8 cellular contexts compared by ENCODE assay signal in the genomic region with DNA sequence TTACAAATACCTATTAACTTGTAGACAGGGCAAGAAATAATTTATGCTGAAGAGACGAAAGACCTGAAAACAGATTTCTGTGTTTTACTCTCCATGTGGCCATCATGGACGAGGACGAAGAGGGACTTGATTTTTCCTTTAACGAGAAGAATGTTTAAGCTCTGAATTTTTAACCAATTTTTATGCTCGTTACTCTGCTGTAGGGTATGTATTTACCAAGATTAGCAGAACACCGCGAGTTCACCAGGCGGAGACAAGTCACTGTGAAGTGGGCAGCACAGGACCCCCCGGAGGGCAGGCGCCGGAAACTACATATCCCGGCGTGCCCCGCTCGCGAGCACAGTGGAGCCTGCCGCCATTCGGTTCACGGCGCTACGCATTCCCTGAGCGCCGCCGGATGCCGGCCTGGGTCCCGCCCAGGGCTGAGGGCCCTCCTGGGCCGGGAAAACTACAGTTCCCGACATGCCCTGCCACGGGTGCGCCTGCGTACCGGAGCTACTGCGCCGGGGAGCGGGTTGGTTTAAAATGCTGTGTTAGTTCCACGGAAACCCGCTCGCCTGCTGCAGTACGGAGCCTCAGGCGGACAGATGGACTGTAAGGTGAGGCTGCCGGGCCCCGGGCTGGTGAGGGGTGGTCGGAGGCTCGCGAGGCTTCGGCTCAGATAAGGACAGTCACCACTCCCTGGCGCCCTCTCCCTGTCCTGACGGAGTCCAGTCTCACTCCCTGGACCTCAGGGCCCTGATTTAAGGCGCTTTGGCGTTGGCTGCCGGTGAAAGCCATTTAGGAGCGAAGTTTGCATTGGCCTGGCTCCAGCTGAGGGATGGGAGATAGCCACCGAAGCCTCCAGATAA. TPM values are rescaled to one million over a fixed set of nuclear protein-coding genes. Genes with fewer than 3 reads are reported as not detected.
A peak's percentile ranks its signal among the peaks of the same experiment; 100 is the strongest.
DNase-seq lines count a peak whose midpoint lies in the region; ATAC-seq and TF ChIP-seq lines count a peak whose summit lies in the region.

A gene (plus strand): TSS at position 536 of the 851 bp plus-strand sequence. CDS start 52 bp downstream, at position 588.

- H4K20me1 ChIP-seq in GM23338 (replicated peaks; ENCODE audit: insufficient read depth): no peaks in the 10 kb centered on the region

- H3K27me3 ChIP-seq in GM23338 (ENCODE audit: insufficient read depth): no peaks in the 10 kb centered on the region

- no peaks in the 10 kb centered on the region for H3K9me2 ChIP-seq in GM23338 (ENCODE audit: insufficient read depth)

- peak within 1 kb of the TSS; percentile 88 for H3K4me2 ChIP-seq in GM23338

- no peaks in the 10 kb centered on the region for H3K36me3 ChIP-seq in GM23338 (ENCODE audit: insufficient read depth)

- H3K79me2 ChIP-seq in GM23338 (replicated peaks; ENCODE audit: insufficient read depth): peaks cover 44% of the 10 kb centered on the region

- peak within 1 kb of the TSS; percentile 83 for H3K27ac ChIP-seq in GM23338 (ENCODE audit: low read depth)

- H3K4me3 ChIP-seq in GM23338 (peak within 1 kb of the TSS; percentile 67), fibroblast of mammary gland (ENCODE audit: control insufficient read depth, low read depth, low read length) (peak within 1 kb of the TSS; percentile 61)

- peak within 1 kb of the TSS; percentile 83; the same call in 1 of the 2 replicates for H2AFZ ChIP-seq in GM23338

- H3F3A ChIP-seq in GM23338 (replicated peaks; ENCODE audit: low read depth): no peaks in the 10 kb centered on the region

- DNase-seq in EL (peak; percentile 94), GM23338 (ENCODE audit: low spot score) (peak; percentile 96), Kasumi-1 (lab: John Stamatoyannopoulos, UW) (peak; percentile 97 to 98), RPMI7951 (ENCODE audit: low read depth) (peak; percentile 95), fibroblast of mammary gland (ENCODE audit: low read depth) (peak; percentile 90)
- peak; percentile 83 to 88 for DNase-seq in activated T-helper 1 cell treated with anti-CD3 and anti-CD28 coated beads, Interleukin-2, amount 50 U/mL, for 16 hours (ENCODE audit: low read depth in 1 of 2, low spot score in 1 of 2)
- DNase-seq in naive thymus-derived CD8-positive, alpha-beta T cell: peak; percentile 88 to 96 (median 94)
- peak; percentile 95 for DNase-seq in stimulated activated naive B cell treated with anti-CD40 and anti-IgM and Interleukin-4, amounts not matched to agents 10 μg/mL and 1 μg/mL and 100 μg/mL, for 72 hours

- peaks cover 25% of the 10 kb centered on the region for H3K4me1 Mint-ChIP-seq in GM23338
- H3K4me1 Mint-ChIP-seq in naive thymus-derived CD8-positive, alpha-beta T cell: peaks cover 11 to 19% (median 18%) of the 10 kb centered on the region in 4 donors
- peaks cover 10 to 11% of the 10 kb centered on the region in 2 donors for H3K4me1 Mint-ChIP-seq in stimulated activated naive B cell treated with anti-CD40 and anti-IgM and Interleukin-4, amounts not matched to agents 10 μg/mL and 1 μg/mL and 100 μg/mL, for 72 hours

- H3K27ac Mint-ChIP-seq in GM23338: peak within 1 kb of the TSS; percentile 91
- peak within 1 kb of the TSS in 9 of 10 donors; percentile 22 to 91 (median 71) for H3K27ac Mint-ChIP-seq in naive thymus-derived CD8-positive, alpha-beta T cell
- H3K27ac Mint-ChIP-seq in stimulated activated naive B cell treated with anti-CD40 and anti-IgM and Interleukin-4, amounts not matched to agents 10 μg/mL and 1 μg/mL and 100 μg/mL, for 72 hours: peak within 1 kb of the TSS; percentile 92

- ATAC-seq in GM23338: peak; percentile 98
- ATAC-seq in naive thymus-derived CD8-positive, alpha-beta T cell: peak; percentile 100
- peak; percentile 100 for ATAC-seq in stimulated activated naive B cell treated with anti-CD40 and anti-IgM and Interleukin-4, amounts not matched to agents 10 μg/mL and 1 μg/mL and 100 μg/mL, for 72 hours (replicated peaks)

- peaks cover 3% of the 10 kb centered on the region for H3K27me3 Mint-ChIP-seq in GM23338 (ENCODE audit: insufficient read depth, low read depth, poor library complexity)
- no peaks in the 10 kb centered on the region for H3K27me3 Mint-ChIP-seq in naive thymus-derived CD8-positive, alpha-beta T cell
- H3K27me3 Mint-ChIP-seq in stimulated activated naive B cell treated with anti-CD40 and anti-IgM and Interleukin-4, amounts not matched to agents 10 μg/mL and 1 μg/mL and 100 μg/mL, for 72 hours: no peaks in the 10 kb centered on the region

- H3K36me3 Mint-ChIP-seq in GM23338 (ENCODE audit: low read depth): peaks cover 5% of the 10 kb centered on the region; the same call in 1 of the 3 replicates
- H3K36me3 Mint-ChIP-seq in naive thymus-derived CD8-positive, alpha-beta T cell: no peaks in the 10 kb centered on the region
- H3K36me3 Mint-ChIP-seq in stimulated activated naive B cell treated with anti-CD40 and anti-IgM and Interleukin-4, amounts not matched to agents 10 μg/mL and 1 μg/mL and 100 μg/mL, for 72 hours: no peaks in the 10 kb centered on the region

- TF ChIP-seq CTCF in GM23338 (conservative IDR thresholded peaks at IDR 0.05; ENCODE audit: low read depth in 2 of 2) (peak; percentile 18 to 21; a peak in 2 of 4 replicates), fibroblast of mammary gland (conservative IDR thresholded peaks at IDR 0.05; ENCODE audit: control insufficient read depth, insufficient read depth, low read depth, low read length) (peak; percentile 21)

- H3K9me3 Mint-ChIP-seq in GM23338: peaks cover 3% of the 10 kb centered on the region; the same call in 1 of the 3 replicates
- H3K9me3 Mint-ChIP-seq in naive thymus-derived CD8-positive, alpha-beta T cell: peaks cover 0 to 3% (median 0%) of the 10 kb centered on the region in 9 donors
- H3K9me3 Mint-ChIP-seq in stimulated activated naive B cell treated with anti-CD40 and anti-IgM and Interleukin-4, amounts not matched to agents 10 μg/mL and 1 μg/mL and 100 μg/mL, for 72 hours: no peaks in the 10 kb centered on the region

- H3K4me1 ChIP-seq in GM23338 (ENCODE audit: insufficient read depth): peaks cover 18% of the 10 kb centered on the region

- peak within 1 kb of the TSS; percentile 84 for H3K4me3 Mint-ChIP-seq in GM23338
- H3K4me3 Mint-ChIP-seq in naive thymus-derived CD8-positive, alpha-beta T cell: peak within 1 kb of the TSS; percentile 86 to 96 (median 90)
- H3K4me3 Mint-ChIP-seq in stimulated activated naive B cell treated with anti-CD40 and anti-IgM and Interleukin-4, amounts not matched to agents 10 μg/mL and 1 μg/mL and 100 μg/mL, for 72 hours: peak within 1 kb of the TSS; percentile 91 to 96

- POLR2A ChIA-PET in naive thymus-derived CD8-positive, alpha-beta T cell (lab: Charles Lee): interaction anchor here (0.6 to 1.3 kb wide), 2 partner anchors 160 to 911 kb away, joined by 3 read pairs; a partner anchor contains a TSS

TF ChIP-seq in GM23338, 12 proteins besides CTCF, POLR2A, EP300 and RAD21 (continues in another document):
- no peak for TF ChIP-seq JUNB (IDR thresholded peaks at IDR 0.05; ENCODE audit: unreplicated experiment)
- no peak for TF ChIP-seq EZH2 (IDR thresholded peaks at IDR 0.05; ENCODE audit: low read depth, unreplicated experiment)

RNA-seq across cellular contexts. Expression of the gene that starts here (rescaled TPM):
- 30.2 and 56.3 TPM in 2 replicates for total RNA-seq in GM23338 (2014; rRNA removed; shearing (Covaris generic))
- 44.2 and 68.3 TPM in 2 replicates for polyA plus RNA-seq in GM23338 (2016; fragmentation: Nextera tagmentation; extraction: Ambion mirVana)
- total RNA-seq in RPMI7951 (2014; rRNA removed; shearing (Covaris generic)): 11.7 and 13.6 TPM in 2 replicates
- total RNA-seq in naive thymus-derived CD8-positive, alpha-beta T cell: 1 to 10 TPM in 1 of 2 experiments, under 1 TPM in 1; 0.49 to 1.9 TPM
- polyA plus RNA-seq in naive thymus-derived CD8-positive, alpha-beta T cell: not detected

Comparison
In these comparisons a context has a peak if more than half of its experiments do, and no peak if none do; other contexts are left out.
1. Peak in every context shown above with its lines: DNase-seq, ATAC-seq, H3K4me3 ChIP-seq and H3K27ac ChIP-seq.
2. RNA of the gene that starts here (polyA plus RNA-seq): 44.2 to 68.3 TPM in GM23338; not detected in naive thymus-derived CD8-positive, alpha-beta T cell; every median in the first group is over 10 times any median in the second.